In genomic region chr12:56451147-56451546, GRCh38 we compare ENCODE assay signal across 1 cellular context.
TF ChIP-seq lines count a peak whose summit lies in the region.

No MANE protein-coding gene starts in this region.

TF ChIP-seq in K562, 482 proteins besides CTCF, POLR2A, EP300 and RAD21:
- TF ChIP-seq, protein P1, sequence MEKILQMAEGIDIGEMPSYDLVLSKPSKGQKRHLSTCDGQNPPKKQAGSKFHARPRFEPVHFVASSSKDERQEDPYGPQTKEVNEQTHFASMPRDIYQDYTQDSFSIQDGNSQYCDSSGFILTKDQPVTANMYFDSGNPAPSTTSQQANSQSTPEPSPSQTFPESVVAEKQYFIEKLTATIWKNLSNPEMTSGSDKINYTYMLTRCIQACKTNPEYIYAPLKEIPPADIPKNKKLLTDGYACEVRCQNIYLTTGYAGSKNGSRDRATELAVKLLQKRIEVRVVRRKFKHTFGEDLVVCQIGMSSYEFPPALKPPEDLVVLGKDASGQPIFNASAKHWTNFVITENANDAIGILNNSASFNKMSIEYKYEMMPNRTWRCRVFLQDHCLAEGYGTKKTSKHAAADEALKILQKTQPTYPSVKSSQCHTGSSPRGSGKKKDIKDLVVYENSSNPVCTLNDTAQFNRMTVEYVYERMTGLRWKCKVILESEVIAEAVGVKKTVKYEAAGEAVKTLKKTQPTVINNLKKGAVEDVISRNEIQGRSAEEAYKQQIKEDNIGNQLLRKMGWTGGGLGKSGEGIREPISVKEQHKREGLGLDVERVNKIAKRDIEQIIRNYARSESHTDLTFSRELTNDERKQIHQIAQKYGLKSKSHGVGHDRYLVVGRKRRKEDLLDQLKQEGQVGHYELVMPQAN (IDR thresholded peaks at IDR 0.05; ENCODE audit: borderline replicate concordance), result no peak
- TF ChIP-seq, protein P2, sequence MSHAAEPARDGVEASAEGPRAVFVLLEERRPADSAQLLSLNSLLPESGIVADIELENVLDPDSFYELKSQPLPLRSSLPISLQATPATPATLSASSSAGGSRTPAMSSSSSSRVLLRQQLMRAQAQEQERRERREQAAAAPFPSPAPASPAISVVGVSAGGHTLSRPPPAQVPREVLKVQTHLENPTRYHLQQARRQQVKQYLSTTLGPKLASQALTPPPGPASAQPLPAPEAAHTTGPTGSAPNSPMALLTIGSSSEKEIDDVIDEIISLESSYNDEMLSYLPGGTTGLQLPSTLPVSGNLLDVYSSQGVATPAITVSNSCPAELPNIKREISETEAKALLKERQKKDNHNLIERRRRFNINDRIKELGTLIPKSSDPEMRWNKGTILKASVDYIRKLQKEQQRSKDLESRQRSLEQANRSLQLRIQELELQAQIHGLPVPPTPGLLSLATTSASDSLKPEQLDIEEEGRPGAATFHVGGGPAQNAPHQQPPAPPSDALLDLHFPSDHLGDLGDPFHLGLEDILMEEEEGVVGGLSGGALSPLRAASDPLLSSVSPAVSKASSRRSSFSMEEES (CRISPR knock-in tag; IDR thresholded peaks at IDR 0.05), result no peak
- TF ChIP-seq IRF9 (tag; IDR thresholded peaks at IDR 0.05) (no peak), CHCHD3 (CRISPR knock-in tag; IDR thresholded peaks at IDR 0.05) (no peak), RBM25 (IDR thresholded peaks at IDR 0.05; ENCODE audit: low read depth, low read length, severe bottlenecking) (no peak), SMARCA5 (IDR thresholded peaks at IDR 0.05) (no peak), MED1 (CRISPR knock-in tag; IDR thresholded peaks at IDR 0.05; ENCODE audit: borderline replicate concordance) (no peak), RERE (CRISPR knock-in tag; IDR thresholded peaks at IDR 0.05; ENCODE audit: borderline replicate concordance) (no peak)
- TF ChIP-seq, protein P3, sequence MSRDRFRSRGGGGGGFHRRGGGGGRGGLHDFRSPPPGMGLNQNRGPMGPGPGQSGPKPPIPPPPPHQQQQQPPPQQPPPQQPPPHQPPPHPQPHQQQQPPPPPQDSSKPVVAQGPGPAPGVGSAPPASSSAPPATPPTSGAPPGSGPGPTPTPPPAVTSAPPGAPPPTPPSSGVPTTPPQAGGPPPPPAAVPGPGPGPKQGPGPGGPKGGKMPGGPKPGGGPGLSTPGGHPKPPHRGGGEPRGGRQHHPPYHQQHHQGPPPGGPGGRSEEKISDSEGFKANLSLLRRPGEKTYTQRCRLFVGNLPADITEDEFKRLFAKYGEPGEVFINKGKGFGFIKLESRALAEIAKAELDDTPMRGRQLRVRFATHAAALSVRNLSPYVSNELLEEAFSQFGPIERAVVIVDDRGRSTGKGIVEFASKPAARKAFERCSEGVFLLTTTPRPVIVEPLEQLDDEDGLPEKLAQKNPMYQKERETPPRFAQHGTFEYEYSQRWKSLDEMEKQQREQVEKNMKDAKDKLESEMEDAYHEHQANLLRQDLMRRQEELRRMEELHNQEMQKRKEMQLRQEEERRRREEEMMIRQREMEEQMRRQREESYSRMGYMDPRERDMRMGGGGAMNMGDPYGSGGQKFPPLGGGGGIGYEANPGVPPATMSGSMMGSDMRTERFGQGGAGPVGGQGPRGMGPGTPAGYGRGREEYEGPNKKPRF (IDR thresholded peaks at IDR 0.05; ENCODE audit: low read depth, low read length), result no peak
- TF ChIP-seq, protein P4, sequence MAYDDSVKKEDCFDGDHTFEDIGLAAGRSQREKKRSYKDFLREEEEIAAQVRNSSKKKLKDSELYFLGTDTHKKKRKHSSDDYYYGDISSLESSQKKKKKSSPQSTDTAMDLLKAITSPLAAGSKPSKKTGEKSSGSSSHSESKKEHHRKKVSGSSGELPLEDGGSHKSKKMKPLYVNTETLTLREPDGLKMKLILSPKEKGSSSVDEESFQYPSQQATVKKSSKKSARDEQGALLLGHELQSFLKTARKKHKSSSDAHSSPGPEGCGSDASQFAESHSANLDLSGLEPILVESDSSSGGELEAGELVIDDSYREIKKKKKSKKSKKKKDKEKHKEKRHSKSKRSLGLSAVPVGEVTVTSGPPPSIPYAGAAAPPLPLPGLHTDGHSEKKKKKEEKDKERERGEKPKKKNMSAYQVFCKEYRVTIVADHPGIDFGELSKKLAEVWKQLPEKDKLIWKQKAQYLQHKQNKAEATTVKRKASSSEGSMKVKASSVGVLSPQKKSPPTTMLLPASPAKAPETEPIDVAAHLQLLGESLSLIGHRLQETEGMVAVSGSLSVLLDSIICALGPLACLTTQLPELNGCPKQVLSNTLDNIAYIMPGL (CRISPR knock-in tag; IDR thresholded peaks at IDR 0.05), result no peak
